Comparison of ENCODE assay signal across 21 cellular contexts in the genomic region with DNA sequence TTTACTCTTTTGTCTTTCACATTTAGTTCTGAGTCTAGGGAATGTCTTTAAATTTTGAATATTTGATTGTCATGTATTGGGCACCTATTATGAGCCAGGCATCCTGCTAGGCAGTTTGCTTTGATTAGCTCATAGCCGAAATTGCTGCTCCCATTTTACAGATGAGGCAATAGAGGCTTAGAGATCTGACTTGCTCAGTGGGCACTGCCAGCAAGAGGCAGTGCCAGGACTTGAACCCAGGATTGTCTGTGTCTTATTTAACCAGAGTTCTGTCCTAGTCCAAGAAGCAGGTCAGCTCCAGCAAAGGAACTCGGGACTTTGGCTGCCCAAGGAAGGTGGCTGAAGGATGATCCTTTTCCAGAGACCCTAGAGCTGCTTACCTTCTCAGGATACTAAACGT. TPM values are rescaled to one million over a fixed set of nuclear protein-coding genes. Genes with fewer than 3 reads are reported as not detected.
"Had no signal": no experiment of that assay in that cellular context is flagged by ENCODE, and none has a peak within 500 bp of the region (broad histone marks: within the 10 kb centered on the region; RNA-seq: fewer than 3 reads in every experiment).

No MANE protein-coding gene starts in this region.

- H3K36me3 ChIP-seq: MG63, SJSA1 had no signal

- H3K9me3 ChIP-seq: MG63, SJSA1 had no signal

- H3K4me1 ChIP-seq: SJSA1 had no signal

- H3K27me3 ChIP-seq: MG63, SJSA1 had no signal

- H3K27ac ChIP-seq: HL-60, RWPE1, SJSA1, SK-N-MC had no signal

- DNase-seq: Karpas-422, KG1, MG63, NCI-H1092, NCI-H1105 treated with DMSO at 0.1 percent for 48 hours, NCI-H1417 treated with DMSO at 0.1 percent for 48 hours, NCI-H146, NCI-H1694 treated with DMSO at 0.1 percent for 48 hours, NCI-H1930, NCI-H2081, NCI-H2107, NCI-H2227 treated with DMSO at 0.1 percent for 48 hours, NCI-H524 treated with DMSO at 0.1 percent for 48 hours, NCI-H69, NCI-H774, SIG-M5 had no signal

- FAIRE-seq: HTR-8/SVneo had no signal

- H3K4me3 ChIP-seq: MG63, SJSA1, SK-N-MC had no signal

RNA-seq across cellular contexts. Expression of a gene that starts 24.5 kb away (rescaled TPM):
- total RNA-seq: SJSA1 had no signal
